ENCODE assay signal across 2 cellular contexts in the genomic region with DNA sequence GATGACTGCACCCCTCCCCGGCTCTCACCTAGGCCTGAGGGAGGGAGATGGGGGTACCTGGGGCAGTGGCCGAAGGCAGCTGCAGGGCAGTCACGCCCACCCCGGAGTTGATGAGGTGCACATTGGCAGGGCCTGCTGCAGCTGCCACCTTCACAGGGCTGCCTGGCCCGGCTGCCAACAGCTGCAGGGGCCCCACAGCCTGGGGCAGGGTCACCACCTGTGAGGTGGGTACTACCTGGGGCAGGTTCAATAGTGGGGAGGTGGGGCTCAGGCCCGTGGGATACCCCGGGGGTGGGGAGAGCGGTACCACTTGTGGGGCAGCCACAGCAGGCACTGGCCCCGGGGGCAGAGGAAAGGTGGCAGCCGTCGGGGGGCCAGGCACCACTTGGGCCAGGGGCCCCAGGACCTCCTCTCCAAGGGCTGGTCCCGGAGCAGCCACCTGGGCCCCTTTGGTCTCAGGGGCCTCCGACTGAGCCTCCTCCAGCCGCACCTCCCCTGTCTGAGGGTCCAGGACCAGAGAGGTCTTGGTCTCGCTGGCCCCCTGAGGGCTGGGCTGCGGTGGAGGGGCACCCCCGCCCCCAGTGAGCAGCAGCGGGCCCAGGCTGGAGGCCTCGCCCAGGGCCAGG.
A peak's percentile ranks its signal among the peaks of the same experiment; 100 is the strongest.
TF ChIP-seq lines count a peak whose summit lies in the region.

No MANE protein-coding gene starts in this region.

TF ChIP-seq in HepG2, 621 proteins besides CTCF, POLR2A, EP300 and RAD21:
- TF ChIP-seq ZNF569 (CRISPR knock-in tag; IDR thresholded peaks at IDR 0.05; ENCODE audit: borderline replicate concordance), result no peak
- 0 out of 2 replicates have a peak, but pooled peaks have one; percentile 38 for TF ChIP-seq ZNF235 (CRISPR knock-in tag; IDR thresholded peaks at IDR 0.05; ENCODE audit: borderline replicate concordance)
- TF ChIP-seq ZMYM2 (CRISPR knock-in tag; IDR thresholded peaks at IDR 0.05), result no peak
- TF ChIP-seq, protein P1, sequence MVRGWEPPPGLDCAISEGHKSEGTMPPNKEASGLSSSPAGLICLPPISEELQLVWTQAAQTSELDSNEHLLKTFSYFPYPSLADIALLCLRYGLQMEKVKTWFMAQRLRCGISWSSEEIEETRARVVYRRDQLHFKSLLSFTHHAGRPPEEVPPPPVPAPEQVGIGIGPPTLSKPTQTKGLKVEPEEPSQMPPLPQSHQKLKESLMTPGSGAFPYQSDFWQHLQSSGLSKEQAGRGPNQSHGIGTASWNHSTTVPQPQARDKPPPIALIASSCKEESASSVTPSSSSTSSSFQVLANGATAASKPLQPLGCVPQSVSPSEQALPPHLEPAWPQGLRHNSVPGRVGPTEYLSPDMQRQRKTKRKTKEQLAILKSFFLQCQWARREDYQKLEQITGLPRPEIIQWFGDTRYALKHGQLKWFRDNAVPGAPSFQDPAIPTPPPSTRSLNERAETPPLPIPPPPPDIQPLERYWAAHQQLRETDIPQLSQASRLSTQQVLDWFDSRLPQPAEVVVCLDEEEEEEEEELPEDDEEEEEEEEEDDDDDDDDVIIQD (CRISPR knock-in tag; IDR thresholded peaks at IDR 0.05; ENCODE audit: low read depth), result no peak
- TF ChIP-seq ZNF34 (CRISPR knock-in tag; IDR thresholded peaks at IDR 0.05; ENCODE audit: borderline replicate concordance), result no peak
- TF ChIP-seq AKAP8 (CRISPR knock-in tag; IDR thresholded peaks at IDR 0.05), result peak; percentile 9; the same call in 1 of the 2 replicates
- TF ChIP-seq ZNF589 (CRISPR knock-in tag; conservative IDR thresholded peaks at IDR 0.05), result 0 out of 2 replicates have a peak, but pooled peaks have one; percentile 21
- TF ChIP-seq ZNF777 (CRISPR knock-in tag; IDR thresholded peaks at IDR 0.05), result 0 out of 2 replicates have a peak, but pooled peaks have one; percentile 3
- no peak for TF ChIP-seq HMG20A (CRISPR knock-in tag; IDR thresholded peaks at IDR 0.05; ENCODE audit: borderline replicate concordance)
- TF ChIP-seq AGO2 (optimal IDR thresholded peaks at IDR 0.05; ENCODE audit: low read depth, low read length), result peak; percentile 4
- peak; percentile 50; the same call in 1 of the 2 replicates for TF ChIP-seq RBFOX2 (IDR thresholded peaks at IDR 0.05; ENCODE audit: low read depth, low read length)
- 0 out of 2 replicates have a peak, but pooled peaks have one; percentile 30 for TF ChIP-seq ZNF776 (CRISPR knock-in tag; IDR thresholded peaks at IDR 0.05)
- 0 out of 2 replicates have a peak, but pooled peaks have one; percentile 47 for TF ChIP-seq ZNF333 (CRISPR knock-in tag; IDR thresholded peaks at IDR 0.05; ENCODE audit: borderline replicate concordance)
- no peak for TF ChIP-seq ZNF121 (CRISPR knock-in tag; IDR thresholded peaks at IDR 0.05)
- no peak for TF ChIP-seq STAG1 (CRISPR knock-in tag; IDR thresholded peaks at IDR 0.05)
- no peak for TF ChIP-seq TRIM24 (CRISPR knock-in tag; IDR thresholded peaks at IDR 0.05)
- TF ChIP-seq XRCC5 (optimal IDR thresholded peaks at IDR 0.05; ENCODE audit: low read length), result no peak
- no peak for TF ChIP-seq ATM (IDR thresholded peaks at IDR 0.05; ENCODE audit: borderline replicate concordance)
- TF ChIP-seq TCF12 (IDR thresholded peaks at IDR 0.05), result no peak
- 0 out of 2 replicates have a peak, but pooled peaks have one; percentile 35 for TF ChIP-seq TCF12 (CRISPR knock-in tag; IDR thresholded peaks at IDR 0.05)

TF ChIP-seq in HEK293T, 16 proteins besides CTCF, POLR2A, EP300 and RAD21:
- TF ChIP-seq BHLHE40 (IDR thresholded peaks at IDR 0.05; ENCODE audit: borderline replicate concordance) (no peak), LEF1 (IDR thresholded peaks at IDR 0.05; ENCODE audit: borderline replicate concordance) (no peak), HDGF (IDR thresholded peaks at IDR 0.05; ENCODE audit: borderline replicate concordance) (no peak), CTBP1 (IDR thresholded peaks at IDR 0.05; ENCODE audit: borderline replicate concordance) (no peak), FOXM1 (IDR thresholded peaks at IDR 0.05; ENCODE audit: borderline replicate concordance) (no peak), SP1 (IDR thresholded peaks at IDR 0.05) (no peak), TARDBP (IDR thresholded peaks at IDR 0.05) (no peak), SUZ12 (IDR thresholded peaks at IDR 0.05) (no peak)
TF ChIP-seq in HEK293T: peak in this region for 0.
